8 cellular contexts compared by ENCODE assay signal in genomic region chr11:67317365-67318238, GRCh38. TPM values are rescaled to one million over a fixed set of nuclear protein-coding genes. Genes with fewer than 3 reads are reported as not detected.
A peak's percentile ranks its signal among the peaks of the same experiment; 100 is the strongest.
DNase-seq lines count a peak whose midpoint lies in the region; ATAC-seq, FAIRE-seq and TF ChIP-seq lines count a peak whose summit lies in the region.

No MANE protein-coding gene starts in this region.

- peaks cover 10% of the 10 kb centered on the region for H3K27me3 Mint-ChIP-seq in dendritic cell treated with granulocyte-macrophage colony-stimulating factor and Interleukin-4, amounts not matched to agents 40 ng/mL and 50 ng/mL, for 4 days

- H3K4me3 Mint-ChIP-seq in dendritic cell treated with granulocyte-macrophage colony-stimulating factor and Interleukin-4, amounts not matched to agents 40 ng/mL and 50 ng/mL, for 4 days: peak overlapping the region; percentile 92

- peak overlapping the region; percentile 64 to 85 (median 84) for H3K4me3 ChIP-seq in HepG2 (replicated peaks in 1 of 3; ENCODE audit: insufficient read depth in 1 of 3, low read depth in 2 of 3, low read length in 3 of 3)

- peaks cover 24% of the 10 kb centered on the region for H3K4me1 Mint-ChIP-seq in dendritic cell treated with granulocyte-macrophage colony-stimulating factor and Interleukin-4, amounts not matched to agents 40 ng/mL and 50 ng/mL, for 4 days (ENCODE audit: low read depth)

- H4K20me1 ChIP-seq in HepG2 (ENCODE audit: insufficient read depth, low read length): no peaks in the 10 kb centered on the region

- H3K27me3 ChIP-seq in HepG2 (ENCODE audit: control insufficient read depth in 1 of 2, insufficient read depth in 2 of 2, low read length in 2 of 2): no peaks in the 10 kb centered on the region

- H3K9me3 ChIP-seq in HepG2 (ENCODE audit: low read length): no peaks in the 10 kb centered on the region

- CTCF ChIA-PET in HepG2 (lab: Yijun Ruan, JAX; ENCODE audit: low intra/inter-chr PET ratio, low total read pairs): interaction anchor here (0.6 to 2.5 kb wide), 5 partner anchors 29 to 236 kb away, joined by 3 to 31 read pairs (median 8); partner anchors contain the start of genes ANKRD13D and GRK2

- peaks cover 15% of the 10 kb centered on the region for H3K4me1 ChIP-seq in HepG2 (ENCODE audit: insufficient read depth, low read length)

- H3K9ac ChIP-seq in HepG2 (ENCODE audit: insufficient read depth, low read depth, low read length): peak overlapping the region; percentile 72

- peak; percentile 48 to 95; a peak in 2 of 4 replicates for TF ChIP-seq POLR2A in HepG2 (IDR thresholded peaks at IDR 0.05; ENCODE audit: insufficient read depth in 1 of 2, low read depth in 2 of 2, low read length in 2 of 2)

- peak overlapping the region; percentile 89 for H3K4me2 ChIP-seq in HepG2 (ENCODE audit: low read depth, low read length)

- 0% methylated on average over 17 of the region's 83 CpGs for WGBS in HepG2 (ENCODE audit: low lambda C conversion rate)

- H3K9me3 Mint-ChIP-seq in dendritic cell treated with granulocyte-macrophage colony-stimulating factor and Interleukin-4, amounts not matched to agents 40 ng/mL and 50 ng/mL, for 4 days: no peaks in the 10 kb centered on the region

- POLR2A ChIA-PET in HepG2 (lab: Yijun Ruan, JAX): interaction anchor here (0.6 to 3.8 kb wide), 18 partner anchors 9 to 236 kb away, joined by 3 to 35 read pairs (median 4); partner anchors contain the start of genes ANKRD13D, GRK2, POLD4 and PPP1CA

- FAIRE-seq in HepG2 (lab: Jason Lieb, UNC): peak; percentile 60

- intact Hi-C loops in dendritic cell treated with granulocyte-macrophage colony-stimulating factor and Interleukin-4, amounts not matched to agents 40 ng/mL and 50 ng/mL, for 4 days (cut with micrococcal nuclease): loop anchor here (1.0 to 2.0 kb wide), 4 partner anchors 29 to 65 kb away; partner anchors contain the start of gene GRK2
- intact Hi-C loops in HepG2 (cut with micrococcal nuclease; ENCODE audit: unreplicated experiment): loop anchor here (1.0 to 10.0 kb wide), 3 partner anchors 55 to 235 kb away; partner anchors contain the start of gene KDM2A

- peaks cover 11% of the 10 kb centered on the region for H3K36me3 Mint-ChIP-seq in dendritic cell treated with granulocyte-macrophage colony-stimulating factor and Interleukin-4, amounts not matched to agents 40 ng/mL and 50 ng/mL, for 4 days (ENCODE audit: low read depth)

- ATAC-seq in GM19351 (IDR thresholded peaks at IDR 0.05; ENCODE audit: unreplicated experiment) (peak; percentile 76), HG03521 (IDR thresholded peaks at IDR 0.05; ENCODE audit: unreplicated experiment) (peak; percentile 88), HepG2 (peak; percentile 93)

- no peaks in the 10 kb centered on the region for H3K36me3 ChIP-seq in HepG2 (replicated peaks in 1 of 2; ENCODE audit: control insufficient read depth in 1 of 2, insufficient read depth in 2 of 2, low read length in 2 of 2)

- peak overlapping the region; percentile 96 for H3K27ac Mint-ChIP-seq in dendritic cell treated with granulocyte-macrophage colony-stimulating factor and Interleukin-4, amounts not matched to agents 40 ng/mL and 50 ng/mL, for 4 days

- BruUV-seq in HepG2 (replicated peaks; lab: Mats Ljungman, UMichigan): TSS peak; percentile 48

- peak overlapping the region; percentile 76 for H3K27ac ChIP-seq in HepG2 (ENCODE audit: extremely low read length, insufficient read depth, low read length)

- peak; percentile 98 for TF ChIP-seq RAD21 in HepG2 (CRISPR knock-in tag; IDR thresholded peaks at IDR 0.05)

- DNase-seq in CD1c-positive myeloid dendritic cell (ENCODE audit: extremely low spot score) (peak; percentile 99), NCI-H526 treated with DMSO at 0.1 percent for 48 hours (lab: John Stamatoyannopoulos, UW) (peak; percentile 95), HepG2 (ENCODE audit: low spot score) (peak; percentile 93)
- DNase-seq in activated CD4-positive, alpha-beta T cell treated with anti-CD3 and anti-CD28 coated beads, Interleukin-2, amount 50 U/mL, for 1 hour: peak; percentile 99
- DNase-seq in stimulated activated CD4-positive, alpha-beta T cell treated with anti-CD3 and anti-CD28 coated beads, Interleukin-2, amount 100 ng/mL, for 48 hours: peak; percentile 99 to 100

- TF ChIP-seq EP300 in HepG2 (IDR thresholded peaks at IDR 0.05; ENCODE audit: low read depth in 2 of 2, low read length in 2 of 2): no peak
- TF ChIP-seq EP300 in HepG2 (CRISPR knock-in tag; IDR thresholded peaks at IDR 0.05; ENCODE audit: borderline replicate concordance): no peak

- no peaks in the 10 kb centered on the region for H3K79me2 ChIP-seq in HepG2 (ENCODE audit: insufficient read depth, low read length)

- peak overlapping the region; percentile 88 for H2AFZ ChIP-seq in HepG2 (ENCODE audit: low read length)

- in situ Hi-C loops in HepG2 (cut with HindIII; ENCODE audit: extremely low pct_ligation_motif_present, low pct_unique_long_range_greater_than_20kb): loop anchor here (5.0 kb wide), 2 partner anchors 55 to 235 kb away; no protein-coding TSS in a partner anchor

- TF ChIP-seq CTCF in HepG2 (CRISPR knock-in tag; IDR thresholded peaks at IDR 0.05): peak; percentile 100

RNA-seq across cellular contexts. Expression of gene SSH3, which starts 14.3 kb away (rescaled TPM):
- total RNA-seq in HepG2 (2016; rRNA removed; fragmentation: Illumina TruSeq; extraction: Trizol): 7.5 and 12.4 TPM in 2 replicates
- total RNA-seq in HepG2 (2016; cell fraction: cytosol; rRNA removed; fragmentation: Illumina TruSeq; extraction: Trizol; ENCODE audit: low read depth): 2.6 and 4.3 TPM in 2 replicates
- 5.5 and 11.6 TPM in 2 replicates for total RNA-seq in HepG2 (2016; cell fraction: insoluble cytoplasmic fraction; rRNA removed; fragmentation: Illumina TruSeq; extraction: Trizol)
- total RNA-seq in HepG2 (2016; cell fraction: membrane; rRNA removed; fragmentation: Illumina TruSeq; extraction: Trizol): 5.3 and 7.4 TPM in 2 replicates
- 13.3 and 15.7 TPM in 2 replicates for total RNA-seq in HepG2 (2016; cell fraction: nucleus; rRNA removed; fragmentation: Illumina TruSeq; extraction: Trizol)
- polyA plus RNA-seq in HepG2 (2011; rRNA removed): 18.6 and 18.8 TPM in 2 replicates
- polyA plus RNA-seq in HepG2 (2011; cell fraction: cytosol; rRNA removed): 5.6 and 8.3 TPM in 2 replicates
- polyA plus RNA-seq in HepG2 (2011; cell fraction: nucleus; rRNA removed): 74.8 and 103 TPM in 2 replicates
- polyA plus RNA-seq in HepG2 (2012): 15.3 and 17.6 TPM in 2 replicates
- polyA plus RNA-seq in HepG2 (2016; cell fraction: cytosol; fragmentation: Illumina TruSeq; extraction: Trizol; ENCODE audit: low read depth): 4.4 and 5.1 TPM in 2 replicates
- polyA plus RNA-seq in HepG2 (2016; cell fraction: insoluble cytoplasmic fraction; fragmentation: Illumina TruSeq; extraction: Trizol; ENCODE audit: low read depth): 8.5 and 13.0 TPM in 2 replicates
- 7.7 and 10.7 TPM in 2 replicates for polyA plus RNA-seq in HepG2 (2016; cell fraction: membrane; fragmentation: Illumina TruSeq; extraction: Trizol; ENCODE audit: low read depth)
- 31.0 and 36.7 TPM in 2 replicates for polyA plus RNA-seq in HepG2 (2016; cell fraction: nucleus; fragmentation: Illumina TruSeq; extraction: Trizol; ENCODE audit: insufficient read depth, low read depth)
- polyA minus RNA-seq in HepG2 (2011; rRNA and poly(A)+ RNA removed; ENCODE audit: low replicate concordance): 9.3 and 33.1 TPM in 2 replicates
- 5.9 and 7.6 TPM in 2 replicates for polyA minus RNA-seq in HepG2 (2011; cell fraction: cytosol; rRNA and poly(A)+ RNA removed)
- 12.7 and 14.4 TPM in 2 replicates for polyA minus RNA-seq in HepG2 (2011; cell fraction: nucleus; rRNA and poly(A)+ RNA removed)

RNA-seq across cellular contexts. Expression of gene ANKRD13D, which starts 28.5 kb away (rescaled TPM):
- 4.8 and 18.6 TPM in 2 replicates for total RNA-seq in HepG2 (2016; rRNA removed; fragmentation: Illumina TruSeq; extraction: Trizol)
- total RNA-seq in HepG2 (2016; cell fraction: cytosol; rRNA removed; fragmentation: Illumina TruSeq; extraction: Trizol; ENCODE audit: low read depth): 27.6 and 29.6 TPM in 2 replicates
- total RNA-seq in HepG2 (2016; cell fraction: insoluble cytoplasmic fraction; rRNA removed; fragmentation: Illumina TruSeq; extraction: Trizol): 5.9 and 17.7 TPM in 2 replicates
- 13.2 and 14.7 TPM in 2 replicates for total RNA-seq in HepG2 (2016; cell fraction: membrane; rRNA removed; fragmentation: Illumina TruSeq; extraction: Trizol)
- 26.2 and 27.8 TPM in 2 replicates for total RNA-seq in HepG2 (2016; cell fraction: nucleus; rRNA removed; fragmentation: Illumina TruSeq; extraction: Trizol)
- 27.3 and 35.5 TPM in 2 replicates for polyA plus RNA-seq in HepG2 (2011; rRNA removed)
- polyA plus RNA-seq in HepG2 (2011; cell fraction: cytosol; rRNA removed): 14.4 and 20.5 TPM in 2 replicates
- polyA plus RNA-seq in HepG2 (2011; cell fraction: nucleus; rRNA removed): 139 and 163 TPM in 2 replicates
- polyA plus RNA-seq in HepG2 (2012): 9.7 and 17.4 TPM in 2 replicates
- 7.4 TPM in 2 replicates for polyA plus RNA-seq in HepG2 (2016; cell fraction: cytosol; fragmentation: Illumina TruSeq; extraction: Trizol; ENCODE audit: low read depth)
- 5.1 and 7.5 TPM in 2 replicates for polyA plus RNA-seq in HepG2 (2016; cell fraction: insoluble cytoplasmic fraction; fragmentation: Illumina TruSeq; extraction: Trizol; ENCODE audit: low read depth)
- polyA plus RNA-seq in HepG2 (2016; cell fraction: membrane; fragmentation: Illumina TruSeq; extraction: Trizol; ENCODE audit: low read depth): 10.9 and 11.1 TPM in 2 replicates
- polyA plus RNA-seq in HepG2 (2016; cell fraction: nucleus; fragmentation: Illumina TruSeq; extraction: Trizol; ENCODE audit: insufficient read depth, low read depth): 77.4 and 86.1 TPM in 2 replicates
- polyA minus RNA-seq in HepG2 (2011; rRNA and poly(A)+ RNA removed; ENCODE audit: low replicate concordance): 27.0 and 38.7 TPM in 2 replicates
- polyA minus RNA-seq in HepG2 (2011; cell fraction: cytosol; rRNA and poly(A)+ RNA removed): 4.4 and 7.0 TPM in 2 replicates
- 38.2 and 45.5 TPM in 2 replicates for polyA minus RNA-seq in HepG2 (2011; cell fraction: nucleus; rRNA and poly(A)+ RNA removed)

RNA-seq across cellular contexts. Expression of gene POLD4, which starts 35.7 kb away (rescaled TPM):
- 10.5 and 10.9 TPM in 2 replicates for total RNA-seq in HepG2 (2016; rRNA removed; fragmentation: Illumina TruSeq; extraction: Trizol)
- total RNA-seq in HepG2 (2016; cell fraction: cytosol; rRNA removed; fragmentation: Illumina TruSeq; extraction: Trizol; ENCODE audit: low read depth): 5.2 and 7.4 TPM in 2 replicates
- total RNA-seq in HepG2 (2016; cell fraction: insoluble cytoplasmic fraction; rRNA removed; fragmentation: Illumina TruSeq; extraction: Trizol): 9.4 and 11.7 TPM in 2 replicates
- total RNA-seq in HepG2 (2016; cell fraction: membrane; rRNA removed; fragmentation: Illumina TruSeq; extraction: Trizol): 9.2 and 9.7 TPM in 2 replicates
- total RNA-seq in HepG2 (2016; cell fraction: nucleus; rRNA removed; fragmentation: Illumina TruSeq; extraction: Trizol): 4.2 and 8.2 TPM in 2 replicates
- polyA plus RNA-seq in HepG2 (2011; rRNA removed): 27.4 and 35.1 TPM in 2 replicates
- polyA plus RNA-seq in HepG2 (2011; cell fraction: cytosol; rRNA removed): 32.2 and 49.3 TPM in 2 replicates
- polyA plus RNA-seq in HepG2 (2011; cell fraction: nucleus; rRNA removed): 59.7 and 63.0 TPM in 2 replicates
- 16.6 and 24.1 TPM in 2 replicates for polyA plus RNA-seq in HepG2 (2012)
- 5.8 and 8.7 TPM in 2 replicates for polyA plus RNA-seq in HepG2 (2016; cell fraction: cytosol; fragmentation: Illumina TruSeq; extraction: Trizol; ENCODE audit: low read depth)
- 10.2 and 12.5 TPM in 2 replicates for polyA plus RNA-seq in HepG2 (2016; cell fraction: insoluble cytoplasmic fraction; fragmentation: Illumina TruSeq; extraction: Trizol; ENCODE audit: low read depth)
- polyA plus RNA-seq in HepG2 (2016; cell fraction: membrane; fragmentation: Illumina TruSeq; extraction: Trizol; ENCODE audit: low read depth): 7.5 and 7.8 TPM in 2 replicates
- 12.5 and 16.3 TPM in 2 replicates for polyA plus RNA-seq in HepG2 (2016; cell fraction: nucleus; fragmentation: Illumina TruSeq; extraction: Trizol; ENCODE audit: insufficient read depth, low read depth)
- 10.3 and 10.4 TPM in 2 replicates for polyA minus RNA-seq in HepG2 (2011; rRNA and poly(A)+ RNA removed; ENCODE audit: low replicate concordance)
- polyA minus RNA-seq in HepG2 (2011; cell fraction: cytosol; rRNA and poly(A)+ RNA removed): 10.2 and 11.6 TPM in 2 replicates
- polyA minus RNA-seq in HepG2 (2011; cell fraction: nucleus; rRNA and poly(A)+ RNA removed): 7.2 and 9.7 TPM in 2 replicates

RNA-seq across cellular contexts. Expression of gene GRK2, which starts 51.3 kb away (rescaled TPM):
- 26.3 and 31.3 TPM in 2 replicates for total RNA-seq in HepG2 (2016; rRNA removed; fragmentation: Illumina TruSeq; extraction: Trizol)
- 26.5 and 26.8 TPM in 2 replicates for total RNA-seq in HepG2 (2016; cell fraction: cytosol; rRNA removed; fragmentation: Illumina TruSeq; extraction: Trizol; ENCODE audit: low read depth)
- 21.7 and 32.4 TPM in 2 replicates for total RNA-seq in HepG2 (2016; cell fraction: insoluble cytoplasmic fraction; rRNA removed; fragmentation: Illumina TruSeq; extraction: Trizol)
- total RNA-seq in HepG2 (2016; cell fraction: membrane; rRNA removed; fragmentation: Illumina TruSeq; extraction: Trizol): 46.5 and 47.3 TPM in 2 replicates
- 25.3 and 29.3 TPM in 2 replicates for total RNA-seq in HepG2 (2016; cell fraction: nucleus; rRNA removed; fragmentation: Illumina TruSeq; extraction: Trizol)
- polyA plus RNA-seq in HepG2 (2011; rRNA removed): 42.4 and 66.8 TPM in 2 replicates
- polyA plus RNA-seq in HepG2 (2011; cell fraction: cytosol; rRNA removed): 34.8 and 51.8 TPM in 2 replicates
- 202 and 278 TPM in 2 replicates for polyA plus RNA-seq in HepG2 (2011; cell fraction: nucleus; rRNA removed)
- polyA plus RNA-seq in HepG2 (2012): 39.1 and 39.9 TPM in 2 replicates
- polyA plus RNA-seq in HepG2 (2016; cell fraction: cytosol; fragmentation: Illumina TruSeq; extraction: Trizol; ENCODE audit: low read depth): 19.6 and 21.3 TPM in 2 replicates
- 24.6 and 30.4 TPM in 2 replicates for polyA plus RNA-seq in HepG2 (2016; cell fraction: insoluble cytoplasmic fraction; fragmentation: Illumina TruSeq; extraction: Trizol; ENCODE audit: low read depth)
- 34.4 and 41.1 TPM in 2 replicates for polyA plus RNA-seq in HepG2 (2016; cell fraction: membrane; fragmentation: Illumina TruSeq; extraction: Trizol; ENCODE audit: low read depth)
- polyA plus RNA-seq in HepG2 (2016; cell fraction: nucleus; fragmentation: Illumina TruSeq; extraction: Trizol; ENCODE audit: insufficient read depth, low read depth): 65.6 and 70.5 TPM in 2 replicates
- 142 and 187 TPM in 2 replicates for polyA minus RNA-seq in HepG2 (2011; rRNA and poly(A)+ RNA removed; ENCODE audit: low replicate concordance)
- polyA minus RNA-seq in HepG2 (2011; cell fraction: cytosol; rRNA and poly(A)+ RNA removed): 39.4 and 40.8 TPM in 2 replicates
- 41.1 and 50.2 TPM in 2 replicates for polyA minus RNA-seq in HepG2 (2011; cell fraction: nucleus; rRNA and poly(A)+ RNA removed)

RNA-seq across cellular contexts. Expression of gene CLCF1, which starts 55.8 kb away (rescaled TPM):
- 0.48 and 0.49 TPM in 2 replicates for total RNA-seq in HepG2 (2016; rRNA removed; fragmentation: Illumina TruSeq; extraction: Trizol)
- 0.26 and 0.40 TPM in 2 replicates for total RNA-seq in HepG2 (2016; cell fraction: cytosol; rRNA removed; fragmentation: Illumina TruSeq; extraction: Trizol; ENCODE audit: low read depth)
- 0.48 and 0.54 TPM in 2 replicates for total RNA-seq in HepG2 (2016; cell fraction: insoluble cytoplasmic fraction; rRNA removed; fragmentation: Illumina TruSeq; extraction: Trizol)
- 0.83 and 1.2 TPM in 2 replicates for total RNA-seq in HepG2 (2016; cell fraction: membrane; rRNA removed; fragmentation: Illumina TruSeq; extraction: Trizol)
- total RNA-seq in HepG2 (2016; cell fraction: nucleus; rRNA removed; fragmentation: Illumina TruSeq; extraction: Trizol): 0.50 and 0.53 TPM in 2 replicates
- 0.78 and 0.80 TPM in 2 replicates for polyA plus RNA-seq in HepG2 (2011; rRNA removed)
- 0.76 and 1.3 TPM in 2 replicates for polyA plus RNA-seq in HepG2 (2011; cell fraction: cytosol; rRNA removed)
- 2.5 and 3.0 TPM in 2 replicates for polyA plus RNA-seq in HepG2 (2011; cell fraction: nucleus; rRNA removed)
- 0.16 and 0.44 TPM in 2 replicates for polyA plus RNA-seq in HepG2 (2012)
- 0.32 and 0.45 TPM in 2 replicates for polyA plus RNA-seq in HepG2 (2016; cell fraction: cytosol; fragmentation: Illumina TruSeq; extraction: Trizol; ENCODE audit: low read depth)
- 0.64 and 0.76 TPM in 2 replicates for polyA plus RNA-seq in HepG2 (2016; cell fraction: insoluble cytoplasmic fraction; fragmentation: Illumina TruSeq; extraction: Trizol; ENCODE audit: low read depth)
- 0.64 and 0.71 TPM in 2 replicates for polyA plus RNA-seq in HepG2 (2016; cell fraction: membrane; fragmentation: Illumina TruSeq; extraction: Trizol; ENCODE audit: low read depth)
- polyA plus RNA-seq in HepG2 (2016; cell fraction: nucleus; fragmentation: Illumina TruSeq; extraction: Trizol; ENCODE audit: insufficient read depth, low read depth): 2.1 and 3.2 TPM in 2 replicates
- polyA minus RNA-seq in HepG2 (2011; rRNA and poly(A)+ RNA removed; ENCODE audit: low replicate concordance): 1.7 and 8.5 TPM in 2 replicates
- polyA minus RNA-seq in HepG2 (2011; cell fraction: cytosol; rRNA and poly(A)+ RNA removed): 0.79 TPM in 1 of 2 replicates, not detected in the other
- polyA minus RNA-seq in HepG2 (2011; cell fraction: nucleus; rRNA and poly(A)+ RNA removed): 0.25 and 0.26 TPM in 2 replicates

Comparison
In these comparisons a context has a peak if more than half of its experiments do, and no peak if none do; other contexts are left out.
1. Peak in every context shown above with its lines: DNase-seq, ATAC-seq, H3K4me3 ChIP-seq and H3K27ac ChIP-seq.